Comparison of ENCODE assay signal across 7 cellular contexts in the genomic region with DNA sequence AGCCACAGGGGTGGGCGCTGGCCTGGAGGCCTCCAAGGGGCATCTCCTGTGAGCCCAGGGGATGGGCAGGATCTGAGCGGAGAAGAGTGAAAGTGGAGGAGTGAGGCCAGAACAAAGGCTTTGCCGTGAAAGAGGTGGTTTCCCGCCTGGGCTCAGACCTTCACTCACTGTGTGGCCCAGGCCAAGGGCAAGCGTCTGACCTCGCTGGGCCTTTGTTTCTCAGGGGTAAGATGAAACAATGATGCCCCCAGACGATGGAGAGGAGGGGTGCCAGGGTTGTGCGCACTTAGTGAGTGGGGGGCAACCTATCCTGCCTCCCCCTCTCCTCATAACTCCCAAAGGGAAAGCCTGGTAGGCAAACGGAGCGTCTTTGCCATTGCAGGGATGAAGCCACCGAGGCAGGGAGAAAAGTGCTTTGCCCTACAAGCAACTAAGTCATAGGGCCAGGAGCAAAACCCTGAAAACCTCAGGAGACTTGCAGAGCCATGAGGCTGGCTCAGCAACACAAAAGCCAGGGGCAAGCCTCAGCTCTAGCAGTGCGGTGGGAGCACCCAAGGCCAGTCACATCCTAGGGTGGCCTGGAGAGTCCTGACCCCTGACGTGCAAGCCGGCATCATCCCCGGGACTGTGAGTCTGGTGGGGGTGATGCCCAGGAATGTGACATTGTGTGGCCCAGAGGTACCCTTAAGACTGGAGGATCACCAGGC. TPM values are rescaled to one million over a fixed set of nuclear protein-coding genes. Genes with fewer than 3 reads are reported as not detected.
DNase-seq lines count a peak whose midpoint lies in the region; ATAC-seq and TF ChIP-seq lines count a peak whose summit lies in the region.

No MANE protein-coding gene starts in this region.

- H3K4me1 ChIP-seq in sigmoid colon: peaks cover 0 to 49% (median 41%) of the 10 kb centered on the region in 4 donors

- H3K27ac Mint-ChIP-seq in T-cell: peak overlapping the region; percentile 80 to 83

- no peaks in the 10 kb centered on the region for H3K36me3 ChIP-seq in sigmoid colon

- H3K4me3 ChIP-seq in foreskin fibroblast (ENCODE audit: low read depth in 1 of 2, low read length in 2 of 2): peak overlapping the region; percentile 35 to 47
- peak overlapping the region; percentile 31 to 74 (median 66) for H3K4me3 ChIP-seq in sigmoid colon

- POLR2A ChIA-PET in T-cell (lab: Charles Lee): no interaction called here

- peak; percentile 27 for DNase-seq in ELF-1 (ENCODE audit: low read depth, low spot score)
- DNase-seq in T-cell: no peak
- DNase-seq in foreskin fibroblast: no peak
- no peak for DNase-seq in sigmoid colon
- no peak for DNase-seq in SKM-1 (lab: John Stamatoyannopoulos, UW; ENCODE audit: unreplicated experiment)
- DNase-seq in amniotic stem cell (lab: John Stamatoyannopoulos, UW): no peak
- no peak for DNase-seq in HuH-7 (ENCODE audit: low spot score)

- H3K27ac ChIP-seq in sigmoid colon: peak overlapping the region; percentile 62 to 78 (median 74)

- peaks cover 0 to 14% (median 0%) of the 10 kb centered on the region in 3 donors for H3K27me3 ChIP-seq in sigmoid colon

- TF ChIP-seq EP300 in sigmoid colon (IDR thresholded peaks at IDR 0.05): no peak

- no peaks in the 10 kb centered on the region for H3K9me3 Mint-ChIP-seq in T-cell

- H3K4me3 Mint-ChIP-seq in T-cell: peak overlapping the region; percentile 63 to 83 (median 74)

- TF ChIP-seq CTCF in foreskin fibroblast (IDR thresholded peaks at IDR 0.05; ENCODE audit: low read depth, low read length) (no peak), sigmoid colon (IDR thresholded peaks at IDR 0.05) (no peak)

- no peak for TF ChIP-seq POLR2A in sigmoid colon (IDR thresholded peaks at IDR 0.05)

- CTCF ChIA-PET in T-cell (lab: Charles Lee): interaction anchor here (0.6 to 1.1 kb wide), 2 partner anchors 12 to 19 kb away, joined by 3 to 8 read pairs; no protein-coding TSS in a partner anchor

- intact Hi-C loops in sigmoid colon (cut with DNase I): loop anchor here (2.0 to 10.0 kb wide), 3 partner anchors 27 to 321 kb away; a partner anchor contains a TSS

- 49 to 52% methylated on average over 15 of the region's 15 CpGs for WGBS in sigmoid colon, 2 donors

- peaks cover 32 to 41% (median 40%) of the 10 kb centered on the region in 3 donors for H3K4me1 Mint-ChIP-seq in T-cell

- H3K36me3 Mint-ChIP-seq in T-cell: no peaks in the 10 kb centered on the region

- no peaks in the 10 kb centered on the region for H3K9me3 ChIP-seq in sigmoid colon

- no peak for ATAC-seq in T-cell (replicated peaks in 1 of 4)

- H3K27me3 Mint-ChIP-seq in T-cell: no peaks in the 10 kb centered on the region

RNA-seq across cellular contexts. Expression of a gene that starts 0.9 kb away (rescaled TPM):
- 100 to 1,000 TPM in 3 of 5 donors, 10 to 100 TPM in 2; 92.9 to 121 (median 107) TPM for total RNA-seq in T-cell
- total RNA-seq in sigmoid colon: 10 to 100 TPM; 14.6 to 22.1 (median 20.1) TPM
- polyA plus RNA-seq in sigmoid colon: 10 to 100 TPM in 1 of 3 donors, 1 to 10 TPM in 2; 1.8 to 25.2 (median 6.6) TPM

RNA-seq across cellular contexts. Expression of a gene that starts 4.0 kb away (rescaled TPM):
- total RNA-seq in T-cell (10 to 100 TPM; 30.7 to 41.6 (median 36.8) TPM), sigmoid colon (10 to 100 TPM; 19.6 to 44.3 (median 31.4) TPM)
- polyA plus RNA-seq in sigmoid colon: 10 to 100 TPM in 1 of 3 donors, 1 to 10 TPM in 2; 3.6 to 22.4 (median 9.0) TPM

RNA-seq across cellular contexts. Expression of a gene that starts 27.2 kb away (rescaled TPM):
- 10 to 100 TPM; 20.7 to 30.3 (median 29.0) TPM for total RNA-seq in T-cell
- total RNA-seq in sigmoid colon: 1 to 10 TPM; 6.2 to 8.2 (median 8.0) TPM
- 10 to 100 TPM in 1 of 3 donors, 1 to 10 TPM in 2; 6.0 to 15.1 (median 7.4) TPM for polyA plus RNA-seq in sigmoid colon

RNA-seq across cellular contexts. Expression of a gene that starts 42.3 kb away (rescaled TPM):
- 1 to 10 TPM in 2 of 5 donors, under 1 TPM in 2, not detected in 1; 0.37 to 1.5 (median 0.91) TPM for total RNA-seq in T-cell
- 10 to 100 TPM in 1 of 4 donors, 1 to 10 TPM in 3; 1.8 to 45.5 (median 4.2) TPM for total RNA-seq in sigmoid colon
- polyA plus RNA-seq in sigmoid colon: 100 to 1,000 TPM in 1 of 3 donors, 1 to 10 TPM in 2; 1.2 to 186 (median 4.8) TPM

RNA-seq across cellular contexts. Expression of a gene that starts 53.6 kb away (rescaled TPM):
- total RNA-seq in T-cell (100 to 1,000 TPM in 2 of 5 donors, 10 to 100 TPM in 3; 58.5 to 102 (median 99.5) TPM), sigmoid colon (10 to 100 TPM; 26.8 to 38.7 (median 28.8) TPM)
- polyA plus RNA-seq in sigmoid colon: 10 to 100 TPM; 39.1 to 70.2 (median 45.6) TPM

Comparison
In these comparisons a context has a peak if more than half of its experiments do, and no peak if none do; other contexts are left out.
1. RNA of a gene that starts 0.9 kb away (total RNA-seq): 92.9 to 121 TPM in T-cell; 14.6 to 22.1 TPM in sigmoid colon; every median in the first group is over 4 times any median in the second.